ENCODE assay signal across 10 cellular contexts in genomic region chr2:134324942-134325341, GRCh38.
DNase-seq lines count a peak whose midpoint lies in the region; ATAC-seq and TF ChIP-seq lines count a peak whose summit lies in the region.
"Had no signal": no experiment of that assay in that cellular context is flagged by ENCODE, and none has a peak within 500 bp of the region (broad histone marks: within the 10 kb centered on the region; RNA-seq: fewer than 3 reads in every experiment).

No MANE protein-coding gene starts in this region.

- H2AFZ ChIP-seq in Karpas-422 (ENCODE audit: low read length) = no peak overlapping the region

- H3K36me3 Mint-ChIP-seq in activated naive CD4-positive, alpha-beta T cell treated with anti-CD3 and anti-CD28 coated beads, Interleukin-2, amount 50 U/mL, for 72 hours = peaks cover 8 to 36% of the 10 kb centered on the region in 2 donors
- peaks cover 12% of the 10 kb centered on the region for H3K36me3 Mint-ChIP-seq in activated CD4-positive, alpha-beta T cell treated with anti-CD3 and anti-CD28 coated beads for 36 hours (ENCODE audit: low read depth)

- no peaks in the 10 kb centered on the region for H3K36me3 ChIP-seq in Karpas-422 (ENCODE audit: insufficient read depth, low read length)
- H3K36me3 ChIP-seq: cardiac muscle cell had no signal

- no peak overlapping the region for H3K27ac Mint-ChIP-seq in activated naive CD4-positive, alpha-beta T cell treated with anti-CD3 and anti-CD28 coated beads, Interleukin-2, amount 50 U/mL, for 72 hours
- no peak overlapping the region for H3K27ac Mint-ChIP-seq in activated CD4-positive, alpha-beta T cell treated with anti-CD3 and anti-CD28 coated beads for 36 hours

- no peak overlapping the region for H3K4me3 Mint-ChIP-seq in activated CD4-positive, alpha-beta T cell treated with anti-CD3 and anti-CD28 coated beads for 36 hours

- peaks cover 60% of the 10 kb centered on the region for H3K4me1 Mint-ChIP-seq in activated CD4-positive, alpha-beta T cell treated with anti-CD3 and anti-CD28 coated beads for 36 hours

- POLR2A ChIA-PET in activated CD4-positive, alpha-beta T cell treated with anti-CD3 and anti-CD28 coated beads for 36 hours (lab: Charles Lee) = no interaction called here

- H3K9ac ChIP-seq in Karpas-422 (ENCODE audit: low read length) = no peak overlapping the region

- TF ChIP-seq CTCF in GM12865 (IDR thresholded peaks at IDR 0.05; ENCODE audit: insufficient read depth, low read depth, low read length, missing control alignments) = no peak

- peaks cover 20% of the 10 kb centered on the region for H3K4me1 ChIP-seq in Karpas-422 (ENCODE audit: low read length)

- no peaks in the 10 kb centered on the region for H4K20me1 ChIP-seq in Karpas-422 (ENCODE audit: insufficient read depth, low read depth, low read length)

- CTCF ChIA-PET in activated CD4-positive, alpha-beta T cell treated with anti-CD3 and anti-CD28 coated beads for 36 hours (lab: Charles Lee) = no interaction called here

- no peaks in the 10 kb centered on the region for H3K9me3 ChIP-seq in Karpas-422 (ENCODE audit: low read length)

- intact Hi-C loops in left ventricle myocardium superior (cut with micrococcal nuclease) = no loop called here
- intact Hi-C loops in activated CD4-positive, alpha-beta T cell treated with anti-CD3 and anti-CD28 coated beads for 36 hours (cut with DNase I, micrococcal nuclease) = no loop called here

- no peaks in the 10 kb centered on the region for H3K9me2 ChIP-seq in Karpas-422 (replicated peaks; ENCODE audit: insufficient read depth, low read length)

- no peaks in the 10 kb centered on the region for H3K27me3 ChIP-seq in Karpas-422 (ENCODE audit: low read length)
- H3K27me3 ChIP-seq: cardiac muscle cell had no signal

- ATAC-seq in GM21825 (IDR thresholded peaks at IDR 0.05; ENCODE audit: unreplicated experiment) (peak; percentile 69), HG03575 (IDR thresholded peaks at IDR 0.05; ENCODE audit: extremely low read depth, insufficient number of reproducible peaks, low FRiP score, unreplicated experiment) (peak; percentile 93), left ventricle myocardium superior (peak; percentile 58)
- ATAC-seq in activated naive CD4-positive, alpha-beta T cell treated with anti-CD3 and anti-CD28 coated beads, Interleukin-2, amount 50 U/mL, for 72 hours = no peak
- no peak for ATAC-seq in activated CD4-positive, alpha-beta T cell treated with anti-CD3 and anti-CD28 coated beads for 36 hours

- H3K9me3 Mint-ChIP-seq in activated naive CD4-positive, alpha-beta T cell treated with anti-CD3 and anti-CD28 coated beads, Interleukin-2, amount 50 U/mL, for 72 hours = no peaks in the 10 kb centered on the region
- no peaks in the 10 kb centered on the region for H3K9me3 Mint-ChIP-seq in activated CD4-positive, alpha-beta T cell treated with anti-CD3 and anti-CD28 coated beads for 36 hours (ENCODE audit: low read depth)

- H3K27ac ChIP-seq in Karpas-422 (ENCODE audit: low read length) = no peak overlapping the region
- H3K27ac ChIP-seq: cardiac muscle cell had no signal

- H3K4me3 ChIP-seq in GM12865 (ENCODE audit: low read depth, low read length) = no peak overlapping the region
- H3K4me3 ChIP-seq in Karpas-422 (ENCODE audit: low read length) = no peak overlapping the region
- H3K4me3 ChIP-seq: cardiac muscle cell had no signal

- DNase-seq in GM12865 (ENCODE audit: low read depth) (peak; percentile 49), left ventricle myocardium superior (no peak), Karpas-422 (no peak)
- DNase-seq in activated naive CD4-positive, alpha-beta T cell treated with Interleukin-2 at 50 U/mL for 16 hours = no peak
- DNase-seq in activated naive CD4-positive, alpha-beta T cell treated with anti-CD3 and anti-CD28 coated beads, Interleukin-2, amount 50 U/mL, for 72 hours (ENCODE audit: low spot score in 2 of 2) = no peak
- DNase-seq in activated CD4-positive, alpha-beta T cell treated with anti-CD3 and anti-CD28 coated beads for 36 hours = no peak
- DNase-seq: IMR-90 had no signal

- H3K4me2 ChIP-seq in Karpas-422 (ENCODE audit: low read depth, low read length, poor library complexity, severe bottlenecking) = no peak overlapping the region

- no peaks in the 10 kb centered on the region for H3K27me3 Mint-ChIP-seq in activated CD4-positive, alpha-beta T cell treated with anti-CD3 and anti-CD28 coated beads for 36 hours

- no peaks in the 10 kb centered on the region for H3K79me2 ChIP-seq in Karpas-422 (ENCODE audit: low read length)

Comparison
In these comparisons a context has a peak if more than half of its experiments do, and no peak if none do; other contexts are left out.
1. ATAC-seq: peak in GM21825 (single experiment), HG03575 (single experiment) and left ventricle myocardium superior (single experiment); none in activated naive CD4-positive, alpha-beta T cell treated with anti-CD3 and anti-CD28 coated beads, Interleukin-2, amount 50 U/mL, for 72 hours (0 of 2) and activated CD4-positive, alpha-beta T cell treated with anti-CD3 and anti-CD28 coated beads for 36 hours (single experiment).